In genomic region chr19:30273184-30273583, GRCh38 we compare ENCODE assay signal across 29 cellular contexts.
"Had no signal": no experiment of that assay in that cellular context is flagged by ENCODE, and none has a peak within 500 bp of the region (broad histone marks: within the 10 kb centered on the region; RNA-seq: fewer than 3 reads in every experiment).

No MANE protein-coding gene starts in this region.

- H3K4me1 ChIP-seq: adrenal gland, ascending aorta, body of pancreas, breast epithelium had no signal

- DNase-seq: activated effector memory CD4-positive, alpha-beta T cell treated with anti-CD3 and anti-CD28 coated beads, Interleukin-2, amount 50 U/mL, for 16 hours; activated effector memory CD4-positive, alpha-beta T cell treated with Interleukin-2 at 50 U/mL for 16 hours; activated gamma-delta T cell; activated gamma-delta T cell treated with Interleukin-2 at 50 U/mL for 16 hours; activated naive CD4-positive, alpha-beta T cell; activated naive CD4-positive, alpha-beta T cell treated with anti-CD3 and anti-CD28 coated beads for 36 hours; activated naive CD4-positive, alpha-beta T cell treated with anti-CD3 and anti-CD28 coated beads, Interleukin-2, amount 10 ng/mL, durations not matched to agents 7 days and 5 days; activated naive CD4-positive, alpha-beta T cell treated with anti-CD3 and anti-CD28 coated beads, Interleukin-2, amount 50 U/mL, for 16 hours; activated naive CD4-positive, alpha-beta T cell treated with Interleukin-2 at 50 U/mL for 16 hours; activated naive CD8-positive, alpha-beta T cell treated with anti-CD3 and anti-CD28 coated beads for 36 hours; activated naive CD8-positive, alpha-beta T cell treated with anti-CD3 and anti-CD28 coated beads, Interleukin-2, amount 10 ng/mL, durations not matched to agents 7 days and 5 days; activated naive CD8-positive, alpha-beta T cell treated with anti-CD3 and anti-CD28 coated beads, Interleukin-2, amount 50 U/mL, for 24 hours; activated T-cell treated with anti-CD3 and anti-CD28 coated beads, Interleukin-2, amount 50 U/mL, for 24 hours; activated T-cell treated with anti-CD3 and anti-CD28 coated beads, Interleukin-2, amount 50 U/mL, for 4 hours; activated T-cell treated with anti-CD3 and anti-CD28 coated beads, Interleukin-2, amount 50 U/mL, for 48 hours; activated T-cell treated with anti-CD3 and anti-CD28 coated beads, Interleukin-2, amount 50 U/mL, for 72 hours; adrenal gland; amniotic stem cell; amygdala; anterior cingulate cortex; aorta; body of pancreas; brain microvascular endothelial cell; caudate nucleus; central memory CD4-positive, alpha-beta T cell; cerebellar nuclear complex had no signal

- H3K27ac ChIP-seq: adrenal gland, ascending aorta, body of pancreas, brain microvascular endothelial cell, breast epithelium, cardiac muscle cell had no signal

- H3K9me3 ChIP-seq: adrenal gland had no signal

- H3K36me3 ChIP-seq: adrenal gland, ascending aorta, brain microvascular endothelial cell, breast epithelium, cardiac muscle cell had no signal

- H3K4me3 ChIP-seq: adrenal gland, ascending aorta, body of pancreas, breast epithelium, cardiac muscle cell had no signal
